ENCODE assay signal across 1 cellular context in the genomic region with DNA sequence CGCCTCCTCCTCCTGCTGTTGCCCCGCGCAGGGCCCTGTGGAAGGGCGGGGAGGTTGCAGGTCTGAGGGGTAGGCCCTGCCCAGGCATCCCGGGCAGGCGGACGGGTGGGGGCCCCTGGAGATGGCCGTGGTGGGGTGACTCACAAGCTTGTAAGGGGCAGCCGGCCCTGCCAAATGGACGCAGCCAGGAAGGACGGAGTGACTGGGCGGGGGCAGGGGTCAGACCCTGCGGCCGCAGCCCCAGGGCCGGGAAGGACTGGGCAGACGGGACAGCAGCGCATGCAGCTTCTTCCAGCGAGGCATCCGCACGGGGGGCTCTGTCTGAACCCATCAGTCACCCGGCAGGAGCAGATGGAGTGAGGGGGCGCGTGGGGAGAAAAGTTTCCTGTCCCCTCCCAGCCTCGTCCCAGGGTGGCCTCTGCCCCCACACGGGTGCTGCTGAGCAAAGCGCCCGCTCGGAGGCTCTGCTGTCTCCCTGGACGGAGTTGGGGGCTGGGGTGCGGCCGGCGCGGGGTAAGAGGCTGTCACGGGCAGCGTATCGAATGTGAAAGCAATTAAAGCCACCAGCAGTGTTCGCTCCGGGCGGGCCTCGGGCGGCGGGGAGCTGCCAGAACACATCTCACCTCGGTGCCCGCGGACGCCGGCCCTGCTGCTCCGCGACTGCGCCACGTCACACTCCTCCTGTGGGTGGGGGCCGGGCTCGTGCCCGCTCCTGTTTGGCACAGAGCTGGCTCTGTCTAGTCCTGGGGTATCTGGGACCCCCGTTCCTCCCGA.
TF ChIP-seq lines count a peak whose summit lies in the region.

No MANE protein-coding gene starts in this region.

TF ChIP-seq in GM23338, 12 proteins besides CTCF, POLR2A, EP300 and RAD21 (continued from another document):
- TF ChIP-seq, protein P1, sequence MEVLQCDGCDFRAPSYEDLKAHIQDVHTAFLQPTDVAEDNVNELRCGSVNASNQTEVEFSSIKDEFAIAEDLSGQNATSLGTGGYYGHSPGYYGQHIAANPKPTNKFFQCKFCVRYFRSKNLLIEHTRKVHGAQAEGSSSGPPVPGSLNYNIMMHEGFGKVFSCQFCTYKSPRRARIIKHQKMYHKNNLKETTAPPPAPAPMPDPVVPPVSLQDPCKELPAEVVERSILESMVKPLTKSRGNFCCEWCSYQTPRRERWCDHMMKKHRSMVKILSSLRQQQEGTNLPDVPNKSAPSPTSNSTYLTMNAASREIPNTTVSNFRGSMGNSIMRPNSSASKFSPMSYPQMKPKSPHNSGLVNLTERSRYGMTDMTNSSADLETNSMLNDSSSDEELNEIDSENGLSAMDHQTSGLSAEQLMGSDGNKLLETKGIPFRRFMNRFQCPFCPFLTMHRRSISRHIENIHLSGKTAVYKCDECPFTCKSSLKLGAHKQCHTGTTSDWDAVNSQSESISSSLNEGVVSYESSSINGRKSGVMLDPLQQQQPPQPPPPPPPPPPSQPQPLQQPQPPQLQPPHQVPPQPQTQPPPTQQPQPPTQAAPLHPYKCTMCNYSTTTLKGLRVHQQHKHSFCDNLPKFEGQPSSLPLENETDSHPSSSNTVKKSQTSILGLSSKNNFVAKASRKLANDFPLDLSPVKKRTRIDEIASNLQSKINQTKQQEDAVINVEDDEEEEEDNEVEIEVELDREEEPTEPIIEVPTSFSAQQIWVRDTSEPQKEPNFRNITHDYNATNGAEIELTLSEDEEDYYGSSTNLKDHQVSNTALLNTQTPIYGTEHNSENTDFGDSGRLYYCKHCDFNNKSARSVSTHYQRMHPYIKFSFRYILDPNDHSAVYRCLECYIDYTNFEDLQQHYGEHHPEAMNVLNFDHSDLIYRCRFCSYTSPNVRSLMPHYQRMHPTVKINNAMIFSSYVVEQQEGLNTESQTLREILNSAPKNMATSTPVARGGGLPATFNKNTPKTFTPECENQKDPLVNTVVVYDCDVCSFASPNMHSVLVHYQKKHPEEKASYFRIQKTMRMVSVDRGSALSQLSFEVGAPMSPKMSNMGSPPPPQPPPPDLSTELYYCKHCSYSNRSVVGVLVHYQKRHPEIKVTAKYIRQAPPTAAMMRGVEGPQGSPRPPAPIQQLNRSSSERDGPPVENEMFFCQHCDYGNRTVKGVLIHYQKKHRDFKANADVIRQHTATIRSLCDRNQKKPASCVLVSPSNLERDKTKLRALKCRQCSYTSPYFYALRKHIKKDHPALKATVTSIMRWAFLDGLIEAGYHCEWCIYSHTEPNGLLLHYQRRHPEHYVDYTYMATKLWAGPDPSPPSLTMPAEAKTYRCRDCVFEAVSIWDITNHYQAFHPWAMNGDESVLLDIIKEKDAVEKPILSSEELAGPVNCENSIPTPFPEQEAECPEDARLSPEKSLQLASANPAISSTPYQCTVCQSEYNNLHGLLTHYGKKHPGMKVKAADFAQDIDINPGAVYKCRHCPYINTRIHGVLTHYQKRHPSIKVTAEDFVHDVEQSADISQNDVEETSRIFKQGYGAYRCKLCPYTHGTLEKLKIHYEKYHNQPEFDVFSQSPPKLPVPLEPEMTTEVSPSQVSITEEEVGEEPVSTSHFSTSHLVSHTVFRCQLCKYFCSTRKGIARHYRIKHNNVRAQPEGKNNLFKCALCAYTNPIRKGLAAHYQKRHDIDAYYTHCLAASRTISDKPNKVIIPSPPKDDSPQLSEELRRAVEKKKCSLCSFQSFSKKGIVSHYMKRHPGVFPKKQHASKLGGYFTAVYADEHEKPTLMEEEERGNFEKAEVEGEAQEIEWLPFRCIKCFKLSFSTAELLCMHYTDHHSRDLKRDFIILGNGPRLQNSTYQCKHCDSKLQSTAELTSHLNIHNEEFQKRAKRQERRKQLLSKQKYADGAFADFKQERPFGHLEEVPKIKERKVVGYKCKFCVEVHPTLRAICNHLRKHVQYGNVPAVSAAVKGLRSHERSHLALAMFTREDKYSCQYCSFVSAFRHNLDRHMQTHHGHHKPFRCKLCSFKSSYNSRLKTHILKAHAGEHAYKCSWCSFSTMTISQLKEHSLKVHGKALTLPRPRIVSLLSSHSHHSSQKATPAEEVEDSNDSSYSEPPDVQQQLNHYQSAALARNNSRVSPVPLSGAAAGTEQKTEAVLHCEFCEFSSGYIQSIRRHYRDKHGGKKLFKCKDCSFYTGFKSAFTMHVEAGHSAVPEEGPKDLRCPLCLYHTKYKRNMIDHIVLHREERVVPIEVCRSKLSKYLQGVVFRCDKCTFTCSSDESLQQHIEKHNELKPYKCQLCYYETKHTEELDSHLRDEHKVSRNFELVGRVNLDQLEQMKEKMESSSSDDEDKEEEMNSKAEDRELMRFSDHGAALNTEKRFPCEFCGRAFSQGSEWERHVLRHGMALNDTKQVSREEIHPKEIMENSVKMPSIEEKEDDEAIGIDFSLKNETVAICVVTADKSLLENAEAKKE (CRISPR knock-in tag; IDR thresholded peaks at IDR 0.05), result no peak
- TF ChIP-seq STAT1 (IDR thresholded peaks at IDR 0.05; ENCODE audit: unreplicated experiment), result no peak
- no peak for TF ChIP-seq NANOG (IDR thresholded peaks at IDR 0.05; ENCODE audit: borderline replicate concordance)
- TF ChIP-seq ZNF331 (CRISPR knock-in tag; IDR thresholded peaks at IDR 0.05; ENCODE audit: low read depth), result no peak
- no peak for TF ChIP-seq EZH2phosphoT487 (IDR thresholded peaks at IDR 0.05; ENCODE audit: unreplicated experiment)
- TF ChIP-seq POLR2AphosphoS5 (IDR thresholded peaks at IDR 0.05; ENCODE audit: low read depth), result no peak
- TF ChIP-seq ZNF114 (CRISPR knock-in tag; IDR thresholded peaks at IDR 0.05), result no peak
- TF ChIP-seq, protein P2, sequence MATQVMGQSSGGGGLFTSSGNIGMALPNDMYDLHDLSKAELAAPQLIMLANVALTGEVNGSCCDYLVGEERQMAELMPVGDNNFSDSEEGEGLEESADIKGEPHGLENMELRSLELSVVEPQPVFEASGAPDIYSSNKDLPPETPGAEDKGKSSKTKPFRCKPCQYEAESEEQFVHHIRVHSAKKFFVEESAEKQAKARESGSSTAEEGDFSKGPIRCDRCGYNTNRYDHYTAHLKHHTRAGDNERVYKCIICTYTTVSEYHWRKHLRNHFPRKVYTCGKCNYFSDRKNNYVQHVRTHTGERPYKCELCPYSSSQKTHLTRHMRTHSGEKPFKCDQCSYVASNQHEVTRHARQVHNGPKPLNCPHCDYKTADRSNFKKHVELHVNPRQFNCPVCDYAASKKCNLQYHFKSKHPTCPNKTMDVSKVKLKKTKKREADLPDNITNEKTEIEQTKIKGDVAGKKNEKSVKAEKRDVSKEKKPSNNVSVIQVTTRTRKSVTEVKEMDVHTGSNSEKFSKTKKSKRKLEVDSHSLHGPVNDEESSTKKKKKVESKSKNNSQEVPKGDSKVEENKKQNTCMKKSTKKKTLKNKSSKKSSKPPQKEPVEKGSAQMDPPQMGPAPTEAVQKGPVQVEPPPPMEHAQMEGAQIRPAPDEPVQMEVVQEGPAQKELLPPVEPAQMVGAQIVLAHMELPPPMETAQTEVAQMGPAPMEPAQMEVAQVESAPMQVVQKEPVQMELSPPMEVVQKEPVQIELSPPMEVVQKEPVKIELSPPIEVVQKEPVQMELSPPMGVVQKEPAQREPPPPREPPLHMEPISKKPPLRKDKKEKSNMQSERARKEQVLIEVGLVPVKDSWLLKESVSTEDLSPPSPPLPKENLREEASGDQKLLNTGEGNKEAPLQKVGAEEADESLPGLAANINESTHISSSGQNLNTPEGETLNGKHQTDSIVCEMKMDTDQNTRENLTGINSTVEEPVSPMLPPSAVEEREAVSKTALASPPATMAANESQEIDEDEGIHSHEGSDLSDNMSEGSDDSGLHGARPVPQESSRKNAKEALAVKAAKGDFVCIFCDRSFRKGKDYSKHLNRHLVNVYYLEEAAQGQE (IDR thresholded peaks at IDR 0.05; ENCODE audit: unreplicated experiment), result no peak
TF ChIP-seq in GM23338: peak in this region for 0.
